In the genomic region with DNA sequence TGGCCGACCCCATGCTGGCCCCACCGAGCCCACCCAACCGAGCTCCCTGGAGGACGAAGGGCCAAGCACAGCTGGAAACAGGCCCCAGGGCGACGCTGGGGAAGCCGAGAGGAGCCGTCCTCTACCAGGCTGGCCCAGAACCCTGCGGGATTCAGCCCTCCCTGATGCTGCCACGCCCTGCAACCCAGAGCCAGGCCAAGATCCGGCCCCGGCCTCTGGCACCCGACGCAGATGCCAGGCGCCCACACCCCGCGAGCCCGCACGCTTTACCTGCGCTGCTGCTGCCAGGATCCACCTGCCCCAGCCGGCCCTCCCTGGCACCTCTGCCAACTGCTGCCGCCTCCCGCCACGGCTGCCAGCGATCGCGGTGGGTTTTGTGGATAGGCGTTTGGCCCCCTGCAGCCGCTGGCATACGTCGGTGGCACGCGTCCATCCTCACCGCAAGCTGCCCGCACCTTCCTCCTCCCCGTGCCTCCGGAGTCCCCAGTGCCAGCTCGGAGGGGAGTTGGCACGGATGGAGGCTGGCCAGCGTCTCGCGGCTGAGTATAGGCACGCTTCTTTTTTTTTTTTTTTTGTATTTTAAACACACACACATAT, we compare ENCODE assay signal across 7 cellular contexts. TPM values are rescaled to one million over a fixed set of nuclear protein-coding genes. Genes with fewer than 3 reads are reported as not detected.
DNase-seq lines count a peak whose midpoint lies in the region; ATAC-seq and TF ChIP-seq lines count a peak whose summit lies in the region.

No MANE protein-coding gene starts in this region.

- no peaks in the 10 kb centered on the region for H3K4me1 ChIP-seq in Caco-2

- intact Hi-C loops in Caco-2 (cut with micrococcal nuclease; ENCODE audit: unreplicated experiment) = loop anchor here (2.0 kb wide), 1 partner anchor 165 kb away; a partner anchor contains a TSS
- intact Hi-C loops in activated T-helper 2 cell treated with anti-CD3 and anti-CD28 coated beads, Interferon-gamma antibody, Interleukin-2, Interleukin-4, amounts not matched to agents 10 μg/mL and 5 μg/mL and 100 μg/mL, durations not matched to agents 14 hours and 24 hours and 36 hours (cut with micrococcal nuclease) = no loop called here

- CTCF ChIA-PET in Caco-2 (lab: Charles Lee) = interaction anchor here (1.2 kb wide), 1 partner anchor 119 kb away, joined by 4 read pairs; no protein-coding TSS in a partner anchor

- H3K4me3 ChIP-seq in AG10803 (ENCODE audit: low read length) (peak overlapping the region; percentile 26), Caco-2 (ENCODE audit: low read depth, low read length) (peak overlapping the region; percentile 68)

- H3K36me3 Mint-ChIP-seq in Caco-2 (ENCODE audit: insufficient read depth, unreplicated experiment) = peaks cover 11% of the 10 kb centered on the region
- H3K36me3 Mint-ChIP-seq in activated T-helper 2 cell treated with anti-CD3 and anti-CD28 coated beads, Interferon-gamma antibody, Interleukin-2, Interleukin-4, amounts not matched to agents 10 μg/mL and 5 μg/mL and 100 μg/mL, durations not matched to agents 14 hours and 24 hours and 36 hours (ENCODE audit: low read depth) = no peaks in the 10 kb centered on the region
- H3K36me3 Mint-ChIP-seq in memory B cell = no peaks in the 10 kb centered on the region

- H3K4me1 Mint-ChIP-seq in Caco-2 (ENCODE audit: low read depth, unreplicated experiment) (peaks cover 6% of the 10 kb centered on the region), memory B cell (peaks cover 7% of the 10 kb centered on the region)
- H3K4me1 Mint-ChIP-seq in activated T-helper 2 cell treated with anti-CD3 and anti-CD28 coated beads, Interferon-gamma antibody, Interleukin-2, Interleukin-4, amounts not matched to agents 10 μg/mL and 5 μg/mL and 100 μg/mL, durations not matched to agents 14 hours and 24 hours and 36 hours (ENCODE audit: low read depth) = no peaks in the 10 kb centered on the region

- TSS peak; percentile 95 for BruUV-seq in Caco-2 (replicated peaks; lab: Mats Ljungman, UMichigan)

- TF ChIP-seq CTCF in AG10803 (conservative IDR thresholded peaks at IDR 0.05; ENCODE audit: low read length) = no peak
- TF ChIP-seq CTCF in Caco-2 (IDR thresholded peaks at IDR 0.05; ENCODE audit: insufficient read depth in 1 of 2, low read depth in 1 of 2, low read length in 1 of 2, severe bottlenecking in 1 of 2, unreplicated experiment in 1 of 2) = no peak

- POLR2A ChIA-PET in Caco-2 (lab: Charles Lee) = no interaction called here

- H3K27me3 ChIP-seq in Caco-2 (replicated peaks; ENCODE audit: control insufficient read depth, insufficient read depth, low read length) = no peaks in the 10 kb centered on the region; the same call in 1 of the 2 replicates

- H3K36me3 ChIP-seq in Caco-2 (ENCODE audit: control insufficient read depth, insufficient read depth, low read length) = no peaks in the 10 kb centered on the region

- H3K9me3 Mint-ChIP-seq in Caco-2 (ENCODE audit: unreplicated experiment) (no peaks in the 10 kb centered on the region), memory B cell (no peaks in the 10 kb centered on the region)
- H3K9me3 Mint-ChIP-seq in activated T-helper 2 cell treated with anti-CD3 and anti-CD28 coated beads, Interferon-gamma antibody, Interleukin-2, Interleukin-4, amounts not matched to agents 10 μg/mL and 5 μg/mL and 100 μg/mL, durations not matched to agents 14 hours and 24 hours and 36 hours = no peaks in the 10 kb centered on the region

- H3K27ac Mint-ChIP-seq in Caco-2 (ENCODE audit: unreplicated experiment) (peak overlapping the region; percentile 30), memory B cell (peak overlapping the region; percentile 74)
- no peak overlapping the region for H3K27ac Mint-ChIP-seq in activated T-helper 2 cell treated with anti-CD3 and anti-CD28 coated beads, Interferon-gamma antibody, Interleukin-2, Interleukin-4, amounts not matched to agents 10 μg/mL and 5 μg/mL and 100 μg/mL, durations not matched to agents 14 hours and 24 hours and 36 hours

- DNase-seq in AG10803 (ENCODE audit: low read depth) (no peak), Caco-2 (no peak), memory B cell (ENCODE audit: low spot score in 2 of 2) (no peak), SW 1271 (lab: John Stamatoyannopoulos, UW) (no peak)
- no peak for DNase-seq in activated T-helper 2 cell treated with anti-CD3 and anti-CD28 coated beads, Interferon-gamma antibody, Interleukin-2, Interleukin-4, amounts not matched to agents 10 μg/mL and 5 μg/mL and 100 μg/mL, durations not matched to agents 14 hours and 24 hours and 36 hours (ENCODE audit: low spot score)

- no peak for ATAC-seq in memory B cell (ENCODE audit: low read depth)
- no peak for ATAC-seq in HG03108 (IDR thresholded peaks at IDR 0.05; ENCODE audit: unreplicated experiment)
- ATAC-seq in GM19035 (IDR thresholded peaks at IDR 0.05; ENCODE audit: unreplicated experiment) = no peak

- H3K27me3 Mint-ChIP-seq in Caco-2 (ENCODE audit: insufficient read depth, unreplicated experiment) (peaks cover 4% of the 10 kb centered on the region), memory B cell (peaks cover 10% of the 10 kb centered on the region)
- H3K27me3 Mint-ChIP-seq in activated T-helper 2 cell treated with anti-CD3 and anti-CD28 coated beads, Interferon-gamma antibody, Interleukin-2, Interleukin-4, amounts not matched to agents 10 μg/mL and 5 μg/mL and 100 μg/mL, durations not matched to agents 14 hours and 24 hours and 36 hours (ENCODE audit: low read depth) = no peaks in the 10 kb centered on the region

- peak overlapping the region; percentile 72 for H3K4me3 Mint-ChIP-seq in Caco-2 (ENCODE audit: unreplicated experiment)
- H3K4me3 Mint-ChIP-seq in activated T-helper 2 cell treated with anti-CD3 and anti-CD28 coated beads, Interferon-gamma antibody, Interleukin-2, Interleukin-4, amounts not matched to agents 10 μg/mL and 5 μg/mL and 100 μg/mL, durations not matched to agents 14 hours and 24 hours and 36 hours (ENCODE audit: low read depth) = peak overlapping the region; percentile 85
- peak overlapping the region; percentile 84 for H3K4me3 Mint-ChIP-seq in memory B cell

- H3K9me3 ChIP-seq in Caco-2 = no peaks in the 10 kb centered on the region

RNA-seq across cellular contexts. Expression of a gene that starts 41.4 kb away (rescaled TPM):
- 49.5 and 55.2 TPM in 2 replicates for total RNA-seq in Caco-2 (2022)
- total RNA-seq in activated T-helper 2 cell treated with anti-CD3 and anti-CD28 coated beads, Interferon-gamma antibody, Interleukin-2, Interleukin-4, amounts not matched to agents 10 μg/mL and 5 μg/mL and 100 μg/mL, durations not matched to agents 14 hours and 24 hours and 36 hours = 36.3 and 39.8 TPM in 2 replicates
